In the genomic region with DNA sequence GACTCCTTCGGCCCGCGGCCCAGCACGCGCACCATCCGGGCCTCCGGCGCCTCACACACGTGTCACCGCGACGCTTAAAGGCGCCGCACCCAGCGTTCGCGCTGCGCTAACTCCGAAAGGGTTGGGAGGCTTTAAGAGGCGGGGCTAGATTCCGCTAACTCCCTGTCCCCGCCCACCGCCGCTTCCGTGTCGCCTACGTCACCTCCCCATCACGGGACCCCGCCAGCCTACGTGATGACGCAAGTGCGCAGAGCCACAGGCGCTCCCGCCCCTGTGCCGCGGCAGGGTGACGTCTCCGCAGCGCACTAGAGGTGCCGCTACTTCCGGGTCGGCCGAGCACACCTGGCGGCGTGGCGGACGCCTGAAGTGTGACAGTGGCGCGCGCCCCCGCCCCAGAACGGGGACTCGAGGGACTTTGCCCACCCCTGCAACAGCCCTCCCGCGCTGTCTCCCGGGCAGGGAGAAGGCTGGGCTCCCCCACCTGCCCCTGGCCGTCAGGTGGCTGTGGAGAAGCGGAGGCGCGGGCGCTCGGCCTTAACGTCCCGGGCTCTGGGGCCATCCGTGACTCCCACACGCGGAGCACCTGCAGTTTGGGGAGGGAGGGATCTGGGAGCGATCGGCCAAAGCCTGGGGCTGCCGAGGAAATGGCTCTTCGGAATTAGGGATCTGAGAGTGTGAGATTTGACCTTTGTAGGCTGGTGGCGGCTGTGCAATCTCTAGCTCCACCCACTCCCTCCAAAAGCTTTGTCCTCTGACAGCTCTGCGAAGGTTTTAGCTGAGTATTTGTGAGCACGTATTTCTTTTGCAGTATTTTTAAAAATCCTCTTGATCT, we compare ENCODE assay signal across 1 cellular context.
TF ChIP-seq lines count a peak whose summit lies in the region.

A gene (minus strand): TSS at position 35 of the 832 bp plus-strand sequence. CDS start 4,451 bp downstream, outside the sequence.

TF ChIP-seq in K562, 482 proteins besides CTCF, POLR2A, EP300 and RAD21 (continued from another document and continues in another):
- TF ChIP-seq TAF9B (IDR thresholded peaks at IDR 0.05; ENCODE audit: partially characterized antibody) (peak; percentile 83), ZNF274 (IDR thresholded peaks at IDR 0.05; ENCODE audit: borderline replicate concordance, low read depth, low read length) (no peak), SMAD2 (IDR thresholded peaks at IDR 0.05; ENCODE audit: low read depth, low read length) (no peak), RB1 (IDR thresholded peaks at IDR 0.05; ENCODE audit: low read depth) (peak; percentile 73; the same call in 1 of the 2 replicates), PRMT5 (CRISPR knock-in tag; IDR thresholded peaks at IDR 0.05) (peak; percentile 63; the same call in 1 of the 2 replicates), NCOA6 (IDR thresholded peaks at IDR 0.05) (peak; percentile 89), JUND (IDR thresholded peaks at IDR 0.05; ENCODE audit: borderline replicate concordance, low read depth, low read length) (peak; percentile 93), JUND (tag; IDR thresholded peaks at IDR 0.05; ENCODE audit: borderline replicate concordance, low read depth, low read length) (peak; percentile 85; the same call in 1 of the 3 replicates), ZKSCAN1 (IDR thresholded peaks at IDR 0.05; ENCODE audit: low read depth, low read length) (peak; percentile 10; the same call in 1 of the 2 replicates), NR1H2 (CRISPR knock-in tag; IDR thresholded peaks at IDR 0.05) (0 out of 2 replicates have a peak, but pooled peaks have one; percentile 20), MTA2 (IDR thresholded peaks at IDR 0.05; ENCODE audit: low read depth) (no peak), ADNP (tag; IDR thresholded peaks at IDR 0.05) (no peak), ZNF707 (CRISPR knock-in tag; conservative IDR thresholded peaks at IDR 0.05) (no peak), ATF1 (CRISPR knock-in tag; IDR thresholded peaks at IDR 0.05) (peak; percentile 70), ATF1 (tag; IDR thresholded peaks at IDR 0.05) (peak; percentile 100), TARDBP (IDR thresholded peaks at IDR 0.05) (peak; percentile 98), TCFL5 (CRISPR knock-in tag; conservative IDR thresholded peaks at IDR 0.05) (no peak), MED1 (CRISPR knock-in tag; IDR thresholded peaks at IDR 0.05; ENCODE audit: borderline replicate concordance) (no peak), MTF1 (CRISPR knock-in tag; IDR thresholded peaks at IDR 0.05; ENCODE audit: borderline replicate concordance) (no peak), CREB1 (IDR thresholded peaks at IDR 0.05) (peak; percentile 100), CREB1 (CRISPR knock-in tag; IDR thresholded peaks at IDR 0.05) (peak; percentile 99), FOXA3 (CRISPR knock-in tag; conservative IDR thresholded peaks at IDR 0.05 in 1 of 2, IDR thresholded peaks at IDR 0.05 in 1 of 2) (0 out of 4 replicates have a peak, but pooled peaks of 1 of the 2 experiments have one; percentile 9), DIDO1 (tag; IDR thresholded peaks at IDR 0.05; ENCODE audit: low read depth) (peak; percentile 45; the same call in 1 of the 2 replicates), KDM5B (IDR thresholded peaks at IDR 0.05; ENCODE audit: insufficient replicate concordance, low read depth, low read length) (peak; percentile 45), PTRF (tag; IDR thresholded peaks at IDR 0.05) (no peak), ZNF212 (CRISPR knock-in tag; IDR thresholded peaks at IDR 0.05) (0 out of 2 replicates have a peak, but pooled peaks have one; percentile 70), NFIC (IDR thresholded peaks at IDR 0.05) (peak; percentile 10; the same call in 1 of the 2 replicates)
- TF ChIP-seq, protein P1, sequence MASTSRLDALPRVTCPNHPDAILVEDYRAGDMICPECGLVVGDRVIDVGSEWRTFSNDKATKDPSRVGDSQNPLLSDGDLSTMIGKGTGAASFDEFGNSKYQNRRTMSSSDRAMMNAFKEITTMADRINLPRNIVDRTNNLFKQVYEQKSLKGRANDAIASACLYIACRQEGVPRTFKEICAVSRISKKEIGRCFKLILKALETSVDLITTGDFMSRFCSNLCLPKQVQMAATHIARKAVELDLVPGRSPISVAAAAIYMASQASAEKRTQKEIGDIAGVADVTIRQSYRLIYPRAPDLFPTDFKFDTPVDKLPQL (IDR thresholded peaks at IDR 0.05; ENCODE audit: extremely low read depth, insufficient read length), result no peak
- TF ChIP-seq, protein P2, sequence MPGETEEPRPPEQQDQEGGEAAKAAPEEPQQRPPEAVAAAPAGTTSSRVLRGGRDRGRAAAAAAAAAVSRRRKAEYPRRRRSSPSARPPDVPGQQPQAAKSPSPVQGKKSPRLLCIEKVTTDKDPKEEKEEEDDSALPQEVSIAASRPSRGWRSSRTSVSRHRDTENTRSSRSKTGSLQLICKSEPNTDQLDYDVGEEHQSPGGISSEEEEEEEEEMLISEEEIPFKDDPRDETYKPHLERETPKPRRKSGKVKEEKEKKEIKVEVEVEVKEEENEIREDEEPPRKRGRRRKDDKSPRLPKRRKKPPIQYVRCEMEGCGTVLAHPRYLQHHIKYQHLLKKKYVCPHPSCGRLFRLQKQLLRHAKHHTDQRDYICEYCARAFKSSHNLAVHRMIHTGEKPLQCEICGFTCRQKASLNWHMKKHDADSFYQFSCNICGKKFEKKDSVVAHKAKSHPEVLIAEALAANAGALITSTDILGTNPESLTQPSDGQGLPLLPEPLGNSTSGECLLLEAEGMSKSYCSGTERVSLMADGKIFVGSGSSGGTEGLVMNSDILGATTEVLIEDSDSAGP (CRISPR knock-in tag; IDR thresholded peaks at IDR 0.05), result peak; percentile 100
- TF ChIP-seq, protein P3, sequence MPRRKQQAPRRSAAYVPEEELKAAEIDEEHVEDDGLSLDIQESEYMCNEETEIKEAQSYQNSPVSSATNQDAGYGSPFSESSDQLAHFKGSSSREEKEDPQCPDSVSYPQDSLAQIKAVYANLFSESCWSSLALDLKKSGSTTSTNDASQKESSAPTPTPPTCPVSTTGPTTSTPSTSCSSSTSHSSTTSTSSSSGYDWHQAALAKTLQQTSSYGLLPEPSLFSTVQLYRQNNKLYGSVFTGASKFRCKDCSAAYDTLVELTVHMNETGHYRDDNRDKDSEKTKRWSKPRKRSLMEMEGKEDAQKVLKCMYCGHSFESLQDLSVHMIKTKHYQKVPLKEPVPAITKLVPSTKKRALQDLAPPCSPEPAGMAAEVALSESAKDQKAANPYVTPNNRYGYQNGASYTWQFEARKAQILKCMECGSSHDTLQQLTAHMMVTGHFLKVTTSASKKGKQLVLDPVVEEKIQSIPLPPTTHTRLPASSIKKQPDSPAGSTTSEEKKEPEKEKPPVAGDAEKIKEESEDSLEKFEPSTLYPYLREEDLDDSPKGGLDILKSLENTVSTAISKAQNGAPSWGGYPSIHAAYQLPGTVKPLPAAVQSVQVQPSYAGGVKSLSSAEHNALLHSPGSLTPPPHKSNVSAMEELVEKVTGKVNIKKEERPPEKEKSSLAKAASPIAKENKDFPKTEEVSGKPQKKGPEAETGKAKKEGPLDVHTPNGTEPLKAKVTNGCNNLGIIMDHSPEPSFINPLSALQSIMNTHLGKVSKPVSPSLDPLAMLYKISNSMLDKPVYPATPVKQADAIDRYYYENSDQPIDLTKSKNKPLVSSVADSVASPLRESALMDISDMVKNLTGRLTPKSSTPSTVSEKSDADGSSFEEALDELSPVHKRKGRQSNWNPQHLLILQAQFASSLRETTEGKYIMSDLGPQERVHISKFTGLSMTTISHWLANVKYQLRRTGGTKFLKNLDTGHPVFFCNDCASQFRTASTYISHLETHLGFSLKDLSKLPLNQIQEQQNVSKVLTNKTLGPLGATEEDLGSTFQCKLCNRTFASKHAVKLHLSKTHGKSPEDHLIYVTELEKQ (CRISPR knock-in tag; IDR thresholded peaks at IDR 0.05), result 0 out of 2 replicates have a peak, but pooled peaks have one; percentile 51
- TF ChIP-seq, protein P4, sequence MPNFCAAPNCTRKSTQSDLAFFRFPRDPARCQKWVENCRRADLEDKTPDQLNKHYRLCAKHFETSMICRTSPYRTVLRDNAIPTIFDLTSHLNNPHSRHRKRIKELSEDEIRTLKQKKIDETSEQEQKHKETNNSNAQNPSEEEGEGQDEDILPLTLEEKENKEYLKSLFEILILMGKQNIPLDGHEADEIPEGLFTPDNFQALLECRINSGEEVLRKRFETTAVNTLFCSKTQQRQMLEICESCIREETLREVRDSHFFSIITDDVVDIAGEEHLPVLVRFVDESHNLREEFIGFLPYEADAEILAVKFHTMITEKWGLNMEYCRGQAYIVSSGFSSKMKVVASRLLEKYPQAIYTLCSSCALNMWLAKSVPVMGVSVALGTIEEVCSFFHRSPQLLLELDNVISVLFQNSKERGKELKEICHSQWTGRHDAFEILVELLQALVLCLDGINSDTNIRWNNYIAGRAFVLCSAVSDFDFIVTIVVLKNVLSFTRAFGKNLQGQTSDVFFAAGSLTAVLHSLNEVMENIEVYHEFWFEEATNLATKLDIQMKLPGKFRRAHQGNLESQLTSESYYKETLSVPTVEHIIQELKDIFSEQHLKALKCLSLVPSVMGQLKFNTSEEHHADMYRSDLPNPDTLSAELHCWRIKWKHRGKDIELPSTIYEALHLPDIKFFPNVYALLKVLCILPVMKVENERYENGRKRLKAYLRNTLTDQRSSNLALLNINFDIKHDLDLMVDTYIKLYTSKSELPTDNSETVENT (CRISPR knock-in tag; IDR thresholded peaks at IDR 0.05), result peak; percentile 67; the same call in 1 of the 2 replicates
- TF ChIP-seq, protein P5, sequence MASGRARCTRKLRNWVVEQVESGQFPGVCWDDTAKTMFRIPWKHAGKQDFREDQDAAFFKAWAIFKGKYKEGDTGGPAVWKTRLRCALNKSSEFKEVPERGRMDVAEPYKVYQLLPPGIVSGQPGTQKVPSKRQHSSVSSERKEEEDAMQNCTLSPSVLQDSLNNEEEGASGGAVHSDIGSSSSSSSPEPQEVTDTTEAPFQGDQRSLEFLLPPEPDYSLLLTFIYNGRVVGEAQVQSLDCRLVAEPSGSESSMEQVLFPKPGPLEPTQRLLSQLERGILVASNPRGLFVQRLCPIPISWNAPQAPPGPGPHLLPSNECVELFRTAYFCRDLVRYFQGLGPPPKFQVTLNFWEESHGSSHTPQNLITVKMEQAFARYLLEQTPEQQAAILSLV (tag; IDR thresholded peaks at IDR 0.05), result no peak
- TF ChIP-seq, protein P6, sequence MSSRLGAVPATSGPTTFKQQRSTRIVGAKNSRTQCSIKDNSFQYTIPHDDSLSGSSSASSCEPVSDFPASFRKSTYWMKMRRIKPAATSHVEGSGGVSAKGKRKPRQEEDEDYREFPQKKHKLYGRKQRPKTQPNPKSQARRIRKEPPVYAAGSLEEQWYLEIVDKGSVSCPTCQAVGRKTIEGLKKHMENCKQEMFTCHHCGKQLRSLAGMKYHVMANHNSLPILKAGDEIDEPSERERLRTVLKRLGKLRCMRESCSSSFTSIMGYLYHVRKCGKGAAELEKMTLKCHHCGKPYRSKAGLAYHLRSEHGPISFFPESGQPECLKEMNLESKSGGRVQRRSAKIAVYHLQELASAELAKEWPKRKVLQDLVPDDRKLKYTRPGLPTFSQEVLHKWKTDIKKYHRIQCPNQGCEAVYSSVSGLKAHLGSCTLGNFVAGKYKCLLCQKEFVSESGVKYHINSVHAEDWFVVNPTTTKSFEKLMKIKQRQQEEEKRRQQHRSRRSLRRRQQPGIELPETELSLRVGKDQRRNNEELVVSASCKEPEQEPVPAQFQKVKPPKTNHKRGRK (tag; IDR thresholded peaks at IDR 0.05), result no peak
